Comparison of ENCODE assay signal across 24 cellular contexts in genomic region chr9:82558855-82559615, GRCh38.
DNase-seq lines count a peak whose midpoint lies in the region; ATAC-seq and TF ChIP-seq lines count a peak whose summit lies in the region.
"Had no signal": no experiment of that assay in that cellular context is flagged by ENCODE, and none has a peak within 500 bp of the region (broad histone marks: within the 10 kb centered on the region; RNA-seq: fewer than 3 reads in every experiment).

No MANE protein-coding gene starts in this region.

- no peaks in the 10 kb centered on the region for H3K27me3 Mint-ChIP-seq in stimulated activated naive CD8-positive, alpha-beta T cell treated with anti-CD3 and anti-CD28 coated beads, Interleukin-15, amount 100 ng/mL, for 72 hours
- H3K27me3 Mint-ChIP-seq: activated CD4-positive, alpha-beta memory T cell treated with anti-CD3 and anti-CD28 coated beads for 36 hours had no signal

- no peak overlapping the region for H3K27ac Mint-ChIP-seq in stimulated activated naive CD8-positive, alpha-beta T cell treated with anti-CD3 and anti-CD28 coated beads, Interleukin-15, amount 100 ng/mL, for 72 hours
- H3K27ac Mint-ChIP-seq: activated CD4-positive, alpha-beta memory T cell treated with anti-CD3 and anti-CD28 coated beads for 36 hours; CD14-positive monocyte; memory B cell; T-helper 1 cell treated with Interleukin-12 subunit alpha and Interleukin-12 subunit beta and Interleukin-4 antibody, amounts not matched to agents 30 μg/mL and 1 μg/mL, for 36 hours had no signal

- in situ Hi-C loops in astrocyte of the spinal cord (cut with HindIII; ENCODE audit: low sequenced_read_pairs), result no loop called here

- H3K9me3 Mint-ChIP-seq in stimulated activated naive CD8-positive, alpha-beta T cell treated with anti-CD3 and anti-CD28 coated beads, Interleukin-15, amount 100 ng/mL, for 72 hours, result peaks cover 0 to 5% of the 10 kb centered on the region in 2 donors
- H3K9me3 Mint-ChIP-seq: T-helper 1 cell treated with Interleukin-12 subunit alpha and Interleukin-12 subunit beta and Interleukin-4 antibody, amounts not matched to agents 30 μg/mL and 1 μg/mL, for 36 hours had no signal

- no peak overlapping the region for H3K4me3 Mint-ChIP-seq in stimulated activated naive CD8-positive, alpha-beta T cell treated with anti-CD3 and anti-CD28 coated beads, Interleukin-15, amount 100 ng/mL, for 72 hours
- H3K4me3 Mint-ChIP-seq: activated CD4-positive, alpha-beta memory T cell treated with anti-CD3 and anti-CD28 coated beads for 36 hours; CD14-positive monocyte; memory B cell; T-helper 1 cell treated with Interleukin-12 subunit alpha and Interleukin-12 subunit beta and Interleukin-4 antibody, amounts not matched to agents 30 μg/mL and 1 μg/mL, for 36 hours had no signal

- peak; percentile 60 for DNase-seq in A172 (ENCODE audit: low spot score)
- peak; percentile 74 for DNase-seq in H4 (ENCODE audit: low spot score)
- peak; percentile 59 for DNase-seq in astrocyte of the spinal cord (ENCODE audit: low read depth, low spot score)
- peak; percentile 83 for DNase-seq in left lobe of liver (ENCODE audit: low spot score)
- no peak for DNase-seq in activated CD4-positive, alpha-beta T cell treated with anti-CD3 and anti-CD28 coated beads for 48 hours
- DNase-seq in stimulated activated naive CD8-positive, alpha-beta T cell treated with anti-CD3 and anti-CD28 coated beads, Interleukin-15, amount 100 ng/mL, for 72 hours, result no peak
- no peak for DNase-seq in HUDEP-2 (lab: John Stamatoyannopoulos, UW; ENCODE audit: unreplicated experiment in 76 of 76)
- DNase-seq: activated CD4-positive, alpha-beta memory T cell treated with anti-CD3 and anti-CD28 coated beads for 36 hours; activated naive CD4-positive, alpha-beta T cell treated with Interleukin-2 at 50 U/mL for 16 hours; activated T-cell treated with anti-CD3 and anti-CD28 coated beads for 4 hours; aorta; DND-41; hippocampal formation; Kasumi-1; NCI-H1417 treated with DMSO at 0.1 percent for 48 hours; NCI-H2171 treated with DMSO at 0.1 percent for 48 hours; OCI-M1; stimulated activated CD8-positive, alpha-beta memory T cell treated with anti-CD3 and anti-CD28 coated beads, Interleukin-4, amount 100 ng/mL, for 48 hours had no signal

- ATAC-seq in left lobe of liver (peak; percentile 71), HG02884 (IDR thresholded peaks at IDR 0.05; ENCODE audit: unreplicated experiment) (no peak)
- ATAC-seq in stimulated activated naive CD8-positive, alpha-beta T cell treated with anti-CD3 and anti-CD28 coated beads, Interleukin-15, amount 100 ng/mL, for 72 hours, result no peak

- no peak overlapping the region for H3K4me3 ChIP-seq in astrocyte of the spinal cord (ENCODE audit: low read depth, low read length)
- H3K4me3 ChIP-seq: prostate gland, vagina had no signal

- no peak for TF ChIP-seq CTCF in astrocyte of the spinal cord (IDR thresholded peaks at IDR 0.05; ENCODE audit: low read depth, low read length)

- no peaks in the 10 kb centered on the region for H3K4me1 Mint-ChIP-seq in stimulated activated naive CD8-positive, alpha-beta T cell treated with anti-CD3 and anti-CD28 coated beads, Interleukin-15, amount 100 ng/mL, for 72 hours
- H3K4me1 Mint-ChIP-seq: CD14-positive monocyte, memory B cell had no signal

Comparison
In these comparisons a context has a peak if more than half of its experiments do, and no peak if none do; other contexts are left out.
1. DNase-seq: peak in A172 (single experiment), H4 (single experiment), astrocyte of the spinal cord (single experiment) and left lobe of liver (single experiment); none in activated CD4-positive, alpha-beta T cell treated with anti-CD3 and anti-CD28 coated beads for 48 hours (single experiment), stimulated activated naive CD8-positive, alpha-beta T cell treated with anti-CD3 and anti-CD28 coated beads, Interleukin-15, amount 100 ng/mL, for 72 hours (0 of 2) and HUDEP-2 (0 of 76).